In the genomic region with DNA sequence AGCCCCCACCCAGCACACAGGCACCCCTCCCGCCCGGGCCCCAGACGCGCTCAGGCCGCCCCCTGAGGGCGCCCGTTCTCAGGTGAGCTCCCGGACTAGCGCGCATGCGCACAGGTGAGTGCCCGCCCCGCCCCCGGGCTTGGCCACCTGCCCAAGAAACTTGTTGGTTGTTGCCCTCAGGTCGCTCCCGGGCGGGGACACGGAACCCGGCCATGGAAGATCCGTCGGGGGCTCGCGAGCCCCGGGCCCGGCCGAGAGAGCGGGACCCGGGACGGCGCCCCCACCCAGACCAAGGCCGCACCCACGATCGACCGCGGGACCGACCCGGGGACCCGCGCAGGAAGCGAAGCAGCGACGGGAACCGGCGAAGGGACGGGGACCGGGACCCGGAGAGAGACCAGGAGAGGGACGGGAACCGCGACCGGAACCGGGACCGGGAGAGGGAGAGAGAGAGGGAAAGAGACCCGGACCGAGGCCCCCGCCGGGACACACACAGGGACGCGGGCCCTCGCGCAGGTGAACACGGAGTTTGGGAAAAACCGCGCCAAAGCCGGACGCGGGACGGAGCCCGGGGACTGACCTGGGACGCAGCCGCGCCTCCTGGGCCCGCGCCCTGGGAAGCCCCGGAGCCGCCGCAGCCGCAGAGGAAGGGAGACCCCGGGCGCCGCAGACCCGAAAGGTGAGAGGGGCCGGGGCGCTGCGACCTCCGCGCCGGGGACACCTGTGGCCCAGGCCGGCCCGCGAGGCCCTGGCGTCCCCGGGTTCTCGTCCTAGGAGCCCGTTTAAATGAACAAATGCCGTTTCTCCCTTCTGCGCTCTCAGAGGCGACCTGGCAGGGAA, we compare ENCODE assay signal across 1 cellular context.
TF ChIP-seq lines count a peak whose summit lies in the region.

A gene with protein sequence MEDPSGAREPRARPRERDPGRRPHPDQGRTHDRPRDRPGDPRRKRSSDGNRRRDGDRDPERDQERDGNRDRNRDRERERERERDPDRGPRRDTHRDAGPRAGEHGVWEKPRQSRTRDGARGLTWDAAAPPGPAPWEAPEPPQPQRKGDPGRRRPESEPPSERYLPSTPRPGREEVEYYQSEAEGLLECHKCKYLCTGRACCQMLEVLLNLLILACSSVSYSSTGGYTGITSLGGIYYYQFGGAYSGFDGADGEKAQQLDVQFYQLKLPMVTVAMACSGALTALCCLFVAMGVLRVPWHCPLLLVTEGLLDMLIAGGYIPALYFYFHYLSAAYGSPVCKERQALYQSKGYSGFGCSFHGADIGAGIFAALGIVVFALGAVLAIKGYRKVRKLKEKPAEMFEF (plus strand): TSS at position 167 of the 840 bp plus-strand sequence. CDS start 46 bp downstream, at position 213.

TF ChIP-seq in HepG2, 621 proteins besides CTCF, POLR2A, EP300 and RAD21 (continued from another document and continues in another):
- TF ChIP-seq, protein P1, sequence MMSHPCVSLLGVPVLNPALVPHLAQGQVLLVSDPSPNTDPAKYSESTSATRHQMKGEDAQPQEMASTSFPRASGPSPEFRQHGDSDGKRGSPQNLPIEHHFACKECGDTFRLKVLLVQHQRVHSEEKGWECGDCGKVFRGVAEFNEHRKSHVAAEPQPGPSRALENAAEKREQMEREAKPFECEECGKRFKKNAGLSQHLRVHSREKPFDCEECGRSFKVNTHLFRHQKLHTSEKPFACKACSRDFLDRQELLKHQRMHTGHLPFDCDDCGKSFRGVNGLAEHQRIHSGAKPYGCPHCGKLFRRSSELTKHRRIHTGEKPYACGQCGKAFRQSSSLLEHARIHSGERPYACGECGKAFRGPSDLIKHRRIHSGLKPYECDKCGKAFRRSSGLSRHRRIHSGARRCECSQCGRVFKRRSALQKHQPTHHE (CRISPR knock-in tag; IDR thresholded peaks at IDR 0.05; ENCODE audit: borderline replicate concordance) = no peak
- peak; percentile 58; the same call in 1 of the 2 replicates for TF ChIP-seq FOXC1 (CRISPR knock-in tag; IDR thresholded peaks at IDR 0.05; ENCODE audit: borderline replicate concordance)
- TF ChIP-seq PHF5A (CRISPR knock-in tag; IDR thresholded peaks at IDR 0.05; ENCODE audit: low read depth, unreplicated experiment) = no peak
- no peak for TF ChIP-seq ZNF567 (CRISPR knock-in tag; IDR thresholded peaks at IDR 0.05; ENCODE audit: borderline replicate concordance)
- no peak for TF ChIP-seq ZNF143 (CRISPR knock-in tag; IDR thresholded peaks at IDR 0.05)
- TF ChIP-seq HOXA5 (CRISPR knock-in tag; IDR thresholded peaks at IDR 0.05) = no peak
- TF ChIP-seq SSRP1 (CRISPR knock-in tag; IDR thresholded peaks at IDR 0.05) = no peak
- no peak for TF ChIP-seq THYN1 (CRISPR knock-in tag; IDR thresholded peaks at IDR 0.05; ENCODE audit: borderline replicate concordance, low read depth)
- TF ChIP-seq, protein P2, sequence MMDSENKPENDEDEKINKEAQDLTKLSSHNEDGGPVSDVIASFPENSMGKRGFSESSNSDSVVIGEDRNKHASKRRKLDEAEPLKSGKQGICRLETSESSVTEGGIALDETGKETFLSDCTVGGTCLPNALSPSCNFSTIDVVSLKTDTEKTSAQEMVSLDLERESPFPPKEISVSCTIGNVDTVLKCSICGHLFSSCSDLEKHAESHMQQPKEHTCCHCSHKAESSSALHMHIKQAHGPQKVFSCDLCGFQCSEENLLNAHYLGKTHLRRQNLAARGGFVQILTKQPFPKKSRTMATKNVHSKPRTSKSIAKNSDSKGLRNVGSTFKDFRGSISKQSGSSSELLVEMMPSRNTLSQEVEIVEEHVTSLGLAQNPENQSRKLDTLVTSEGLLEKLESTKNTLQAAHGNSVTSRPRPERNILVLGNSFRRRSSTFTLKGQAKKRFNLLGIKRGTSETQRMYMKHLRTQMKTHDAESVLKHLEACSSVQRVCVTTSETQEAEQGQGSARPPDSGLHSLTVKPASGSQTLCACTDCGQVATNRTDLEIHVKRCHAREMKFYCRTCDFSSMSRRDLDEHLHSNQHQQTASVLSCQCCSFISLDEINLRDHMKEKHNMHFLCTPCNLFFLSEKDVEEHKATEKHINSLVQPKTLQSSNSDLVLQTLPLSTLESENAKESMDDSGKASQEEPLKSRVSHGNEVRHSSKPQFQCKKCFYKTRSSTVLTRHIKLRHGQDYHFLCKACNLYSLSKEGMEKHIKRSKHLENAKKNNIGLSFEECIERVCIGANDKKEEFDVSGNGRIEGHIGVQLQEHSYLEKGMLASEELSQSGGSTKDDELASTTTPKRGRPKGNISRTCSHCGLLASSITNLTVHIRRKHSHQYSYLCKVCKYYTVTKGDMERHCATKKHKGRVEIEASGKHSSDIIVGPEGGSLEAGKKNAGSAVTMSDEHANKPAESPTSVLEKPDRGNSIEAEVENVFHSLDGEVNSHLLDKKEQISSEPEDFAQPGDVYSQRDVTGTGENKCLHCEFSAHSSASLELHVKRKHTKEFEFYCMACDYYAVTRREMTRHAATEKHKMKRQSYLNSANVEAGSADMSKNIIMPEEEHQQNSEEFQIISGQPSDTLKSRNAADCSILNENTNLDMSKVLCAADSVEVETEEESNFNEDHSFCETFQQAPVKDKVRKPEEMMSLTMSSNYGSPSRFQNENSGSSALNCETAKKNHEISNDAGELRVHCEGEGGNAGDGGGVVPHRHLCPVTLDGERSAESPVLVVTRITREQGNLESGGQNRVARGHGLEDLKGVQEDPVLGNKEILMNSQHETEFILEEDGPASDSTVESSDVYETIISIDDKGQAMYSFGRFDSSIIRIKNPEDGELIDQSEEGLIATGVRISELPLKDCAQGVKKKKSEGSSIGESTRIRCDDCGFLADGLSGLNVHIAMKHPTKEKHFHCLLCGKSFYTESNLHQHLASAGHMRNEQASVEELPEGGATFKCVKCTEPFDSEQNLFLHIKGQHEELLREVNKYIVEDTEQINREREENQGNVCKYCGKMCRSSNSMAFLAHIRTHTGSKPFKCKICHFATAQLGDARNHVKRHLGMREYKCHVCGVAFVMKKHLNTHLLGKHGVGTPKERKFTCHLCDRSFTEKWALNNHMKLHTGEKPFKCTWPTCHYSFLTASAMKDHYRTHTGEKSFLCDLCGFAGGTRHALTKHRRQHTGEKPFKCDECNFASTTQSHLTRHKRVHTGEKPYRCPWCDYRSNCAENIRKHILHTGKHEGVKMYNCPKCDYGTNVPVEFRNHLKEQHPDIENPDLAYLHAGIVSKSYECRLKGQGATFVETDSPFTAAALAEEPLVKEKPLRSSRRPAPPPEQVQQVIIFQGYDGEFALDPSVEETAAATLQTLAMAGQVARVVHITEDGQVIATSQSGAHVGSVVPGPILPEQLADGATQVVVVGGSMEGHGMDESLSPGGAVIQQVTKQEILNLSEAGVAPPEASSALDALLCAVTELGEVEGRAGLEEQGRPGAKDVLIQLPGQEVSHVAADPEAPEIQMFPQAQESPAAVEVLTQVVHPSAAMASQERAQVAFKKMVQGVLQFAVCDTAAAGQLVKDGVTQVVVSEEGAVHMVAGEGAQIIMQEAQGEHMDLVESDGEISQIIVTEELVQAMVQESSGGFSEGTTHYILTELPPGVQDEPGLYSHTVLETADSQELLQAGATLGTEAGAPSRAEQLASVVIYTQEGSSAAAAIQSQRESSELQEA (CRISPR knock-in tag; IDR thresholded peaks at IDR 0.05; ENCODE audit: not compliant biosample characterization) = no peak
- peak; percentile 57; the same call in 1 of the 2 replicates for TF ChIP-seq BORCS8-MEF2B (CRISPR knock-in tag; IDR thresholded peaks at IDR 0.05)
- TF ChIP-seq ZNF10 (CRISPR knock-in tag; IDR thresholded peaks at IDR 0.05; ENCODE audit: borderline replicate concordance, low read depth) = no peak
- TF ChIP-seq KAT8 (CRISPR knock-in tag; IDR thresholded peaks at IDR 0.05) = peak; percentile 67; the same call in 1 of the 2 replicates
- TF ChIP-seq TAF15 (IDR thresholded peaks at IDR 0.05; ENCODE audit: low read depth, low read length, poor library complexity, severe bottlenecking) = no peak
- 0 out of 2 replicates have a peak, but pooled peaks have one; percentile 28 for TF ChIP-seq POLR2G (IDR thresholded peaks at IDR 0.05; ENCODE audit: low read depth, low read length)
- TF ChIP-seq ZNF260 (CRISPR knock-in tag; IDR thresholded peaks at IDR 0.05; ENCODE audit: borderline replicate concordance, low read depth) = no peak
- no peak for TF ChIP-seq ZNF354B (CRISPR knock-in tag; IDR thresholded peaks at IDR 0.05)
- TF ChIP-seq, protein P3, sequence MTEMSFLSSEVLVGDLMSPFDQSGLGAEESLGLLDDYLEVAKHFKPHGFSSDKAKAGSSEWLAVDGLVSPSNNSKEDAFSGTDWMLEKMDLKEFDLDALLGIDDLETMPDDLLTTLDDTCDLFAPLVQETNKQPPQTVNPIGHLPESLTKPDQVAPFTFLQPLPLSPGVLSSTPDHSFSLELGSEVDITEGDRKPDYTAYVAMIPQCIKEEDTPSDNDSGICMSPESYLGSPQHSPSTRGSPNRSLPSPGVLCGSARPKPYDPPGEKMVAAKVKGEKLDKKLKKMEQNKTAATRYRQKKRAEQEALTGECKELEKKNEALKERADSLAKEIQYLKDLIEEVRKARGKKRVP (CRISPR knock-in tag; IDR thresholded peaks at IDR 0.05) = no peak
- no peak; the same call in 1 of the 2 replicates for TF ChIP-seq NR1H2 (CRISPR knock-in tag; IDR thresholded peaks at IDR 0.05; ENCODE audit: borderline replicate concordance, low read depth)
- no peak; the same call in 1 of the 2 replicates for TF ChIP-seq ZMYM4 (CRISPR knock-in tag; IDR thresholded peaks at IDR 0.05)
- peak; percentile 82; the same call in 1 of the 2 replicates for TF ChIP-seq ZNF616 (CRISPR knock-in tag; IDR thresholded peaks at IDR 0.05; ENCODE audit: low read depth)
- TF ChIP-seq, protein P4, sequence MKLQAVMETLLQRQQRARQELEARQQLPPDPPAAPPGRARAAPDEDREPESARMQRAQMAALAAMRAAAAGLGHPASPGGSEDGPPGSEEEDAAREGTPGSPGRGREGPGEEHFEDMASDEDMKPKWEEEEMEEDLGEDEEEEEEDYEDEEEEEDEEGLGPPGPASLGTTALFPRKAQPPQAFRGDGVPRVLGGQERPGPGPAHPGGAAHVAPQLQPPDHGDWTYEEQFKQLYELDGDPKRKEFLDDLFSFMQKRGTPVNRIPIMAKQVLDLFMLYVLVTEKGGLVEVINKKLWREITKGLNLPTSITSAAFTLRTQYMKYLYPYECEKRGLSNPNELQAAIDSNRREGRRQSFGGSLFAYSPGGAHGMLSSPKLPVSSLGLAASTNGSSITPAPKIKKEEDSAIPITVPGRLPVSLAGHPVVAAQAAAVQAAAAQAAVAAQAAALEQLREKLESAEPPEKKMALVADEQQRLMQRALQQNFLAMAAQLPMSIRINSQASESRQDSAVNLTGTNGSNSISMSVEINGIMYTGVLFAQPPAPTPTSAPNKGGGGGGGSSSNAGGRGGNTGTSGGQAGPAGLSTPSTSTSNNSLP (IDR thresholded peaks at IDR 0.05; ENCODE audit: low read depth, low read length) = no peak
- no peak for TF ChIP-seq ZFP36 (IDR thresholded peaks at IDR 0.05; ENCODE audit: borderline replicate concordance, low read depth, low read length, partially characterized antibody)
- TF ChIP-seq ZNF224 (CRISPR knock-in tag; IDR thresholded peaks at IDR 0.05) = no peak
- TF ChIP-seq HOXA3 (CRISPR knock-in tag; IDR thresholded peaks at IDR 0.05) = peak; percentile 34
- no peak for TF ChIP-seq ZNF20 (CRISPR knock-in tag; IDR thresholded peaks at IDR 0.05)
- TF ChIP-seq MTF1 (CRISPR knock-in tag; IDR thresholded peaks at IDR 0.05) = no peak
- TF ChIP-seq, protein P5, sequence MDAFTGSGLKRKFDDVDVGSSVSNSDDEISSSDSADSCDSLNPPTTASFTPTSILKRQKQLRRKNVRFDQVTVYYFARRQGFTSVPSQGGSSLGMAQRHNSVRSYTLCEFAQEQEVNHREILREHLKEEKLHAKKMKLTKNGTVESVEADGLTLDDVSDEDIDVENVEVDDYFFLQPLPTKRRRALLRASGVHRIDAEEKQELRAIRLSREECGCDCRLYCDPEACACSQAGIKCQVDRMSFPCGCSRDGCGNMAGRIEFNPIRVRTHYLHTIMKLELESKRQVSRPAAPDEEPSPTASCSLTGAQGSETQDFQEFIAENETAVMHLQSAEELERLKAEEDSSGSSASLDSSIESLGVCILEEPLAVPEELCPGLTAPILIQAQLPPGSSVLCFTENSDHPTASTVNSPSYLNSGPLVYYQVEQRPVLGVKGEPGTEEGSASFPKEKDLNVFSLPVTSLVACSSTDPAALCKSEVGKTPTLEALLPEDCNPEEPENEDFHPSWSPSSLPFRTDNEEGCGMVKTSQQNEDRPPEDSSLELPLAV (CRISPR knock-in tag; conservative IDR thresholded peaks at IDR 0.05; ENCODE audit: low read depth) = no peak
- no peak for TF ChIP-seq KLF15 (CRISPR knock-in tag; IDR thresholded peaks at IDR 0.05; ENCODE audit: borderline replicate concordance)
- TF ChIP-seq, protein P6, sequence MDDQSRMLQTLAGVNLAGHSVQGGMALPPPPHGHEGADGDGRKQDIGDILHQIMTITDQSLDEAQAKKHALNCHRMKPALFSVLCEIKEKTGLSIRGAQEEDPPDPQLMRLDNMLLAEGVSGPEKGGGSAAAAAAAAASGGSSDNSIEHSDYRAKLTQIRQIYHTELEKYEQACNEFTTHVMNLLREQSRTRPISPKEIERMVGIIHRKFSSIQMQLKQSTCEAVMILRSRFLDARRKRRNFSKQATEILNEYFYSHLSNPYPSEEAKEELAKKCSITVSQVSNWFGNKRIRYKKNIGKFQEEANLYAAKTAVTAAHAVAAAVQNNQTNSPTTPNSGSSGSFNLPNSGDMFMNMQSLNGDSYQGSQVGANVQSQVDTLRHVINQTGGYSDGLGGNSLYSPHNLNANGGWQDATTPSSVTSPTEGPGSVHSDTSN (CRISPR knock-in tag; IDR thresholded peaks at IDR 0.05; ENCODE audit: borderline replicate concordance) = no peak
- TF ChIP-seq SCMH1 (CRISPR knock-in tag; IDR thresholded peaks at IDR 0.05; ENCODE audit: borderline replicate concordance) = no peak
- TF ChIP-seq ZNF101 (CRISPR knock-in tag; IDR thresholded peaks at IDR 0.05; ENCODE audit: borderline replicate concordance, low read depth) = no peak
- TF ChIP-seq, protein P7, sequence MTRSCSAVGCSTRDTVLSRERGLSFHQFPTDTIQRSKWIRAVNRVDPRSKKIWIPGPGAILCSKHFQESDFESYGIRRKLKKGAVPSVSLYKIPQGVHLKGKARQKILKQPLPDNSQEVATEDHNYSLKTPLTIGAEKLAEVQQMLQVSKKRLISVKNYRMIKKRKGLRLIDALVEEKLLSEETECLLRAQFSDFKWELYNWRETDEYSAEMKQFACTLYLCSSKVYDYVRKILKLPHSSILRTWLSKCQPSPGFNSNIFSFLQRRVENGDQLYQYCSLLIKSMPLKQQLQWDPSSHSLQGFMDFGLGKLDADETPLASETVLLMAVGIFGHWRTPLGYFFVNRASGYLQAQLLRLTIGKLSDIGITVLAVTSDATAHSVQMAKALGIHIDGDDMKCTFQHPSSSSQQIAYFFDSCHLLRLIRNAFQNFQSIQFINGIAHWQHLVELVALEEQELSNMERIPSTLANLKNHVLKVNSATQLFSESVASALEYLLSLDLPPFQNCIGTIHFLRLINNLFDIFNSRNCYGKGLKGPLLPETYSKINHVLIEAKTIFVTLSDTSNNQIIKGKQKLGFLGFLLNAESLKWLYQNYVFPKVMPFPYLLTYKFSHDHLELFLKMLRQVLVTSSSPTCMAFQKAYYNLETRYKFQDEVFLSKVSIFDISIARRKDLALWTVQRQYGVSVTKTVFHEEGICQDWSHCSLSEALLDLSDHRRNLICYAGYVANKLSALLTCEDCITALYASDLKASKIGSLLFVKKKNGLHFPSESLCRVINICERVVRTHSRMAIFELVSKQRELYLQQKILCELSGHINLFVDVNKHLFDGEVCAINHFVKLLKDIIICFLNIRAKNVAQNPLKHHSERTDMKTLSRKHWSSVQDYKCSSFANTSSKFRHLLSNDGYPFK (CRISPR knock-in tag; IDR thresholded peaks at IDR 0.05; ENCODE audit: borderline replicate concordance) = peak; percentile 47; the same call in 1 of the 2 replicates
- no peak for TF ChIP-seq MZF1 (CRISPR knock-in tag; IDR thresholded peaks at IDR 0.05; ENCODE audit: borderline replicate concordance)
- peak; percentile 24 for TF ChIP-seq RBM39 (IDR thresholded peaks at IDR 0.05; ENCODE audit: low read depth, low read length, poor library complexity, severe bottlenecking)
- TF ChIP-seq SMAD9 (CRISPR knock-in tag; IDR thresholded peaks at IDR 0.05) = no peak
- TF ChIP-seq KDM5A (IDR thresholded peaks at IDR 0.05; ENCODE audit: borderline replicate concordance, low read length) = no peak; the same call in 1 of the 2 replicates
- no peak; the same call in 1 of the 2 replicates for TF ChIP-seq ETV6 (CRISPR knock-in tag; conservative IDR thresholded peaks at IDR 0.05)
- TF ChIP-seq ZNF672 (CRISPR knock-in tag; IDR thresholded peaks at IDR 0.05) = no peak
